In the genomic region with DNA sequence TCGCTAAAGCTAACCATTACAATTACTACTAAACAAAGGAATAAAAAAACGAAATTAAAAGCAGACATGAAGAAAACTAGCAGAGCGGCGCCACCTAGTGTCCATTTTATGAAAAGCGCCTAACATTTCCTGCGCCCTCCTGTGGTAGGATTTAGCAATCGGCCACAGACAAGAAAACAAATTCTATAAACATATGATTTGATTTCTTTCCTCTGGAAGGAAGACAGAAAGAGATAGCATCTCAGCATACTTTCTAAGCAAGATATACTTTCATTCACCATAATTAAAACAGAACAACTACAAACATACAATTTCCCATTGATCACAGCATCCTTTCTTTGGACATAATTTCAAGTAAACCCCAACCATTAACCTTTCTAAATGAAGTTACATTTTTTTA, we compare ENCODE assay signal across 8 cellular contexts.
A peak's percentile ranks its signal among the peaks of the same experiment; 100 is the strongest.
DNase-seq lines count a peak whose midpoint lies in the region; ATAC-seq and FAIRE-seq lines count a peak whose summit lies in the region.

No MANE protein-coding gene starts in this region.

- FAIRE-seq in islet of Langerhans (lab: Jason Lieb, UNC): peak; percentile 98

- ATAC-seq in HG03135 (IDR thresholded peaks at IDR 0.05; ENCODE audit: unreplicated experiment): no peak

- in situ Hi-C loops in T47D (cut with HindIII; ENCODE audit: low pct_unique_long_range_greater_than_20kb, low sequenced_read_pairs): no loop called here

- DNase-seq in NCI-H524 (lab: John Stamatoyannopoulos, UW) (peak; percentile 14 to 59), NCI-H524 treated with DMSO at 0.1 percent for 48 hours (lab: John Stamatoyannopoulos, UW) (no peak), NCI-H187 treated with DMSO at 0.1 percent for 48 hours (lab: John Stamatoyannopoulos, UW) (peak; percentile 40), UCSD-AML1 (lab: John Stamatoyannopoulos, UW; ENCODE audit: unreplicated experiment) (peak; percentile 27), T47D (ENCODE audit: low read depth in 1 of 2, low spot score in 1 of 2) (peak; percentile 31 to 82)
- DNase-seq in stimulated activated CD4-positive, alpha-beta T cell treated with anti-CD3 and anti-CD28 coated beads, Interleukin-15, amount 100 ng/mL, for 48 hours (ENCODE audit: low read depth in 2 of 2): peak; percentile 18 to 42
